In the genomic region with DNA sequence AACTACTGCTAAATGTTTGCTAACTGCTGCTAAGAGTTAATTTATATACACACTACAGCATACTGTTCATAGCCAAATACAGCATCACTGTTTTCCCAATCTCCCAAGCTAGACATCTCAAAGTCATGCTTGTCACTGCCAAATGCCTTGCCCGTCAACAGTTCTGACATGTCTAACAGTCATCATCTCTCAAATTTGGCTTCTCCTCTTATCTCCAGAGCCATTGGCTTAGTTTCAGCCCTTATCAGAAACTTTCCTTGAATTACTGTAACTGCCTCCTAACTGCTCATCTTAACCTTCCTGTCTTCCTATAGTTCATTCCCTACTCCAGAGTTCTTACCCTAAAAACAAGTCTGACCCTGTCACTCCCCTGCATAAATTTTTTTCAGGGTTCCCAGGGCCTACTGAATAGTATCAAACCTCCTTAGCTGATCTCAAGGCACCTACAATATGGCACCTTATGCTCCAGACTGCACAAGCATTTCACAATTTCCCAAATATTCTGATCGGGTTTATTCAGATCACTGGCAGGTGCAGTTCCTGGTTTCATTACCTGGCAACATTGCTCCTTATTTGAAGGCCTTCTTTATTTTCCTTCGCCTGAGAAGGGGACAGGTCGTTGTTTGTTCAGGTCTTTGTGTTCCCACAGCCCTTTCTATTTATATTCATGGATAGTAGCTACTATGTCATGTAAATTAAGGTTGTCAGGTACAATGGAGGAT, we compare ENCODE assay signal across 1 cellular context.
TF ChIP-seq lines count a peak whose summit lies in the region.

No MANE protein-coding gene starts in this region.

TF ChIP-seq in IMR-90, 13 proteins besides CTCF, POLR2A, EP300 and RAD21 (continued from another document):
- TF ChIP-seq, protein P1, sequence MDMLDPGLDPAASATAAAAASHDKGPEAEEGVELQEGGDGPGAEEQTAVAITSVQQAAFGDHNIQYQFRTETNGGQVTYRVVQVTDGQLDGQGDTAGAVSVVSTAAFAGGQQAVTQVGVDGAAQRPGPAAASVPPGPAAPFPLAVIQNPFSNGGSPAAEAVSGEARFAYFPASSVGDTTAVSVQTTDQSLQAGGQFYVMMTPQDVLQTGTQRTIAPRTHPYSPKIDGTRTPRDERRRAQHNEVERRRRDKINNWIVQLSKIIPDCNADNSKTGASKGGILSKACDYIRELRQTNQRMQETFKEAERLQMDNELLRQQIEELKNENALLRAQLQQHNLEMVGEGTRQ (IDR thresholded peaks at IDR 0.05; ENCODE audit: low read depth, low read length), result no peak
- TF ChIP-seq RCOR1 (IDR thresholded peaks at IDR 0.05; ENCODE audit: insufficient replicate concordance, low read length), result no peak
- TF ChIP-seq RFX5 (IDR thresholded peaks at IDR 0.05; ENCODE audit: low read depth, low read length), result no peak
TF ChIP-seq in IMR-90: peak in this region for 0.
